17 cellular contexts compared by ENCODE assay signal in the genomic region with DNA sequence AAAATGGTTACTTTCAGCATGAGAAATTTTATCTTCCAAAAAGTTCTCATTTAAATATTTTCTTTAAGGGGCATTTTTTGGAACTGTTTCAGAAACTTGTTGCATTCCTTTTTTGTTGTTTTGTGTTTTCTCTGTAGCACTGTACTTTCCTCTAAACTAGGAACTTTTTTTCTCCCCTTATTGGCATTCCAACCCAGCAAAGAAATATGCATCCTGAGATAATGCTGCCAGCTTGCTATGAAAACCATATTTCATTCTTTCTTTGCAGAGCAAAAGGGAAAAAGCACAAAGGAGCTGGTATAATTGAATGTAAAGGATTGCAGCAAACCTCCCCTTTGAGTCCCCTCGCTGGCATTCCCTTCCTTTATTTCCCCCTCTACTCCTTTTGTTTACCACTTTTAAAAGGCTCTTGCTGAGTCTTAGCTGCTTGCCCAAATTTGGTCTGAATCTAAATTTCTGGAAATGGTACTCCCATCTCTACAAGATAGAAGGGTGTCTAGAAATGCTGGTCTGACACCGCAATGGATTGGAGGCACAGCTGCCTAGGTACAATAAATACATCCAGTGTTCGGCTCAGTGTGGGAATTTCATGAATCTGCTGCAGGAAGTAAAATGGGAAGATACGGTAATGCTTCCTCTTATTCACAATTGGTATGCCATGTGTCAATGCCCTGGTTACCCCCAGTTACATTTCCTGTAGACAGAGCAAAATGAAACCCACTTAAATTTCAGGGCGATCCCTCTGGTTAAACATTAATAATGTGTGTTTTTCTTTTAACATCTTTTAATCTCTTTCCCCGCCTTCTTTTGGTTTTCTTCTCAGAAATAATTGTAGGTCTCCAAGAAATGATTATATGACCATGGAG.
DNase-seq lines count a peak whose midpoint lies in the region; ATAC-seq and TF ChIP-seq lines count a peak whose summit lies in the region.
"Had no signal": no experiment of that assay in that cellular context is flagged by ENCODE, and none has a peak within 500 bp of the region (broad histone marks: within the 10 kb centered on the region; RNA-seq: fewer than 3 reads in every experiment).

No MANE protein-coding gene starts in this region.

- peak; percentile 11 for DNase-seq in NCI-H2227 (lab: John Stamatoyannopoulos, UW; ENCODE audit: unreplicated experiment)
- peak; percentile 21 for DNase-seq in fibroblast of the aortic adventitia (ENCODE audit: low read depth)
- DNase-seq in neural progenitor cell (ENCODE audit: low spot score): peak; percentile 73
- no peak for DNase-seq in NCI-H2081 (lab: John Stamatoyannopoulos, UW)
- DNase-seq: KG1, NCI-H146, NCI-H2081 treated with DMSO at 0.1 percent for 48 hours, NCI-H524, Right ventricle myocardium superior had no signal

- H3K4me2 ChIP-seq in neural progenitor cell: peak overlapping the region; percentile 72

- ATAC-seq in GM19023 (IDR thresholded peaks at IDR 0.05; ENCODE audit: unreplicated experiment) (no peak), HG03520 (IDR thresholded peaks at IDR 0.05; ENCODE audit: unreplicated experiment) (no peak), GM21723 (IDR thresholded peaks at IDR 0.05; ENCODE audit: unreplicated experiment) (no peak)
- ATAC-seq: HCT116, HepG2, SK-N-SH treated with all-trans-retinoic acid at 6 μM for 48 hours had no signal

- no peak overlapping the region for H3K9ac ChIP-seq in neural progenitor cell

- H3K4me1 ChIP-seq in neural progenitor cell: peaks cover 84% of the 10 kb centered on the region

- H3F3A ChIP-seq in neural progenitor cell (ENCODE audit: low read depth): peaks cover 24% of the 10 kb centered on the region

- H3K4me3 Mint-ChIP-seq in brain (peak overlapping the region in 3 of 5 experiments; percentile 40 to 72 (median 61)), neural progenitor cell (no peak overlapping the region)
- H3K4me3 Mint-ChIP-seq: CD14-positive monocyte had no signal

- H4K20me1 ChIP-seq in neural progenitor cell (ENCODE audit: low read depth): no peaks in the 10 kb centered on the region

- no peak overlapping the region for H2AFZ ChIP-seq in neural progenitor cell (replicated peaks)

- no peaks in the 10 kb centered on the region for H3K27me3 ChIP-seq in neural progenitor cell

- no peaks in the 10 kb centered on the region for H3K9me3 Mint-ChIP-seq in brain
- H3K9me3 Mint-ChIP-seq in neural progenitor cell: no peaks in the 10 kb centered on the region

- peak overlapping the region; percentile 1 to 91 (median 82) for H3K27ac Mint-ChIP-seq in brain
- H3K27ac Mint-ChIP-seq in neural progenitor cell: peak overlapping the region; percentile 33
- H3K27ac Mint-ChIP-seq: CD14-positive monocyte had no signal

- H3K4me1 Mint-ChIP-seq in brain (peaks cover 92% of the 10 kb centered on the region), neural progenitor cell (peaks cover 36% of the 10 kb centered on the region)
- H3K4me1 Mint-ChIP-seq: CD14-positive monocyte had no signal

- H3K36me3 Mint-ChIP-seq in brain: peaks cover 81% of the 10 kb centered on the region
- H3K36me3 Mint-ChIP-seq in neural progenitor cell: peaks cover 2% of the 10 kb centered on the region
- H3K36me3 Mint-ChIP-seq: CD14-positive monocyte had no signal

- TF ChIP-seq CTCF in brain (conservative IDR thresholded peaks at IDR 0.05): no peak
- no peak for TF ChIP-seq CTCF in fibroblast of the aortic adventitia (IDR thresholded peaks at IDR 0.05; ENCODE audit: insufficient read depth, low read length)
- TF ChIP-seq CTCF in neural progenitor cell (IDR thresholded peaks at IDR 0.05): no peak

- no peaks in the 10 kb centered on the region for H3K9me3 ChIP-seq in neural progenitor cell (ENCODE audit: low read depth)

- H3K4me3 ChIP-seq in fibroblast of the aortic adventitia (ENCODE audit: low read depth, low read length): no peak overlapping the region
- H3K4me3 ChIP-seq in neural progenitor cell: peak overlapping the region; percentile 22

- H3K27ac ChIP-seq in neural progenitor cell: peak overlapping the region; percentile 84

- no peaks in the 10 kb centered on the region for H3K79me2 ChIP-seq in neural progenitor cell (ENCODE audit: low read depth)

- no peaks in the 10 kb centered on the region for H3K36me3 ChIP-seq in neural progenitor cell

- H3K27me3 Mint-ChIP-seq in brain: no peaks in the 10 kb centered on the region
- H3K27me3 Mint-ChIP-seq in neural progenitor cell (ENCODE audit: insufficient read depth, low read depth): peaks cover 2% of the 10 kb centered on the region

Comparison
In these comparisons a context has a peak if more than half of its experiments do, and no peak if none do; other contexts are left out.
1. DNase-seq: peak in NCI-H2227 (single experiment), fibroblast of the aortic adventitia (single experiment) and neural progenitor cell (single experiment); none in NCI-H2081 (0 of 2).